In the genomic region with DNA sequence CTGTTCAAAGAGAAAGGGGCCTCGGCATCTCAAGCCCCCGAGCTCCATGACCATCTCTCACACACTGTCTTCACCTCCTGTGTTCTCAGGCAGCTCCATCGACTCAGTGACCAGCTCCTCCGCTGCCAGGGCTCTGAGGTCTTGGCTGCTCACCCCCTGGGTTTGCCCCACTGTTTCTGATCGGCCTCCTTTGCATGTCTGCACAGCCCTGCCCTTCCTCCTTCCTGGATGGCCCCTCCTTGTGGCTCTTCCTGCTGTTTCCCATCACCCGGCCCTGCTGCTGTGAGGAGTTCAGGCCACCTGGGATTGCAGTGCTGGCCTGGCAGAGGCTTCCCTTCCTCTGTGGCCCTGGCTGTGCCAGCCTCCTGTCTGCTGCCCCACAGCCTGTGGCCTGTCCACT, we compare ENCODE assay signal across 19 cellular contexts. TPM values are rescaled to one million over a fixed set of nuclear protein-coding genes. Genes with fewer than 3 reads are reported as not detected.
A peak's percentile ranks its signal among the peaks of the same experiment; 100 is the strongest.
DNase-seq lines count a peak whose midpoint lies in the region; ATAC-seq and TF ChIP-seq lines count a peak whose summit lies in the region.
"Had no signal": no experiment of that assay in that cellular context is flagged by ENCODE, and none has a peak within 500 bp of the region (broad histone marks: within the 10 kb centered on the region; RNA-seq: fewer than 3 reads in every experiment).

No MANE protein-coding gene starts in this region.

- H2AFZ ChIP-seq in GM23338, result no peak overlapping the region

- H3K4me2 ChIP-seq in GM23338, result no peak overlapping the region

- no peaks in the 10 kb centered on the region for H3K79me2 ChIP-seq in GM23338 (replicated peaks; ENCODE audit: insufficient read depth)

- peaks cover 15% of the 10 kb centered on the region for H3K27me3 Mint-ChIP-seq in GM23338 (ENCODE audit: insufficient read depth, low read depth, poor library complexity)
- no peaks in the 10 kb centered on the region for H3K27me3 Mint-ChIP-seq in activated T-helper 1 cell treated with anti-CD3 and anti-CD28 coated beads, Interleukin-12 subunit alpha, Interleukin-12 subunit beta, Interleukin-2, Interleukin-4 antibody, amounts not matched to agents 30 ng/mL and 10 ng/mL and 1 ng/mL, durations not matched to agents 14 hours and 24 hours and 36 hours (ENCODE audit: insufficient read depth)

- no peak overlapping the region for H3K27ac ChIP-seq in GM23338 (ENCODE audit: low read depth)
- H3K27ac ChIP-seq in aorta (ENCODE audit: low read depth in 1 of 2, low read length in 2 of 2), result no peak overlapping the region
- no peak overlapping the region for H3K27ac ChIP-seq in coronary artery
- H3K27ac ChIP-seq: C4-2B had no signal

- H3K4me3 Mint-ChIP-seq in GM23338, result no peak overlapping the region
- no peak overlapping the region for H3K4me3 Mint-ChIP-seq in activated T-helper 1 cell treated with anti-CD3 and anti-CD28 coated beads, Interleukin-12 subunit alpha, Interleukin-12 subunit beta, Interleukin-2, Interleukin-4 antibody, amounts not matched to agents 30 ng/mL and 10 ng/mL and 1 ng/mL, durations not matched to agents 14 hours and 24 hours and 36 hours
- H3K4me3 Mint-ChIP-seq: CD4-positive, alpha-beta memory T cell had no signal

- peaks cover 38% of the 10 kb centered on the region for H3K36me3 Mint-ChIP-seq in GM23338 (ENCODE audit: low read depth)
- H3K36me3 Mint-ChIP-seq in activated T-helper 1 cell treated with anti-CD3 and anti-CD28 coated beads, Interleukin-12 subunit alpha, Interleukin-12 subunit beta, Interleukin-2, Interleukin-4 antibody, amounts not matched to agents 30 ng/mL and 10 ng/mL and 1 ng/mL, durations not matched to agents 14 hours and 24 hours and 36 hours (ENCODE audit: low read depth), result no peaks in the 10 kb centered on the region
- H3K36me3 Mint-ChIP-seq: CD4-positive, alpha-beta memory T cell had no signal

- intact Hi-C loops in activated T-helper 1 cell treated with anti-CD3 and anti-CD28 coated beads, Interleukin-12 subunit alpha, Interleukin-12 subunit beta, Interleukin-2, Interleukin-4 antibody, amounts not matched to agents 30 ng/mL and 10 ng/mL and 1 ng/mL, durations not matched to agents 14 hours and 24 hours and 36 hours (cut with micrococcal nuclease), result no loop called here
- intact Hi-C loops in aorta (cut with DNase I), result no loop called here

- H3K4me1 ChIP-seq in GM23338 (ENCODE audit: insufficient read depth) (no peaks in the 10 kb centered on the region), aorta (ENCODE audit: control insufficient read depth in 1 of 2, insufficient read depth in 2 of 2, low read length in 2 of 2) (no peaks in the 10 kb centered on the region)

- H3K4me3 ChIP-seq in GM23338 (no peak overlapping the region), aorta (ENCODE audit: low read length in 2 of 2) (no peak overlapping the region), coronary artery (no peak overlapping the region)

- H3K9me3 ChIP-seq in aorta (ENCODE audit: control insufficient read depth, low read length), result no peaks in the 10 kb centered on the region

- ATAC-seq in GM23338 (no peak), aorta (ENCODE audit: low FRiP score) (peak; percentile 25), HG02884 (IDR thresholded peaks at IDR 0.05; ENCODE audit: unreplicated experiment) (no peak)
- ATAC-seq: HCT116 had no signal

- no peaks in the 10 kb centered on the region for H3K36me3 ChIP-seq in GM23338 (ENCODE audit: insufficient read depth)
- no peaks in the 10 kb centered on the region for H3K36me3 ChIP-seq in aorta (ENCODE audit: control insufficient read depth in 1 of 2, insufficient read depth in 2 of 2, low read length in 1 of 2)

- no peaks in the 10 kb centered on the region for H3K4me1 Mint-ChIP-seq in GM23338
- H3K4me1 Mint-ChIP-seq in activated T-helper 1 cell treated with anti-CD3 and anti-CD28 coated beads, Interleukin-12 subunit alpha, Interleukin-12 subunit beta, Interleukin-2, Interleukin-4 antibody, amounts not matched to agents 30 ng/mL and 10 ng/mL and 1 ng/mL, durations not matched to agents 14 hours and 24 hours and 36 hours (ENCODE audit: low read depth), result no peaks in the 10 kb centered on the region
- H3K4me1 Mint-ChIP-seq: CD4-positive, alpha-beta memory T cell had no signal

- H3K9me2 ChIP-seq in GM23338 (ENCODE audit: insufficient read depth), result 0 out of 2 replicates have a peak, but pooled peaks cover 4% of the 10 kb centered on the region

- 63 to 73% methylated on average over 6 of the region's 6 CpGs for WGBS in aorta, 2 donors

- no peaks in the 10 kb centered on the region for H3K27me3 ChIP-seq in GM23338 (ENCODE audit: insufficient read depth)
- H3K27me3 ChIP-seq in aorta (ENCODE audit: control insufficient read depth in 1 of 2, insufficient read depth in 2 of 2, low read length in 1 of 2), result no peaks in the 10 kb centered on the region

- H3K27ac Mint-ChIP-seq in GM23338, result no peak overlapping the region
- H3K27ac Mint-ChIP-seq in activated T-helper 1 cell treated with anti-CD3 and anti-CD28 coated beads, Interleukin-12 subunit alpha, Interleukin-12 subunit beta, Interleukin-2, Interleukin-4 antibody, amounts not matched to agents 30 ng/mL and 10 ng/mL and 1 ng/mL, durations not matched to agents 14 hours and 24 hours and 36 hours, result peak overlapping the region; percentile 18
- H3K27ac Mint-ChIP-seq: CD4-positive, alpha-beta memory T cell had no signal

- no peaks in the 10 kb centered on the region for H4K20me1 ChIP-seq in GM23338 (replicated peaks; ENCODE audit: insufficient read depth)

- peaks cover 100% of the 10 kb centered on the region for H3K9me3 Mint-ChIP-seq in GM23338
- peaks cover 7% of the 10 kb centered on the region for H3K9me3 Mint-ChIP-seq in activated T-helper 1 cell treated with anti-CD3 and anti-CD28 coated beads, Interleukin-12 subunit alpha, Interleukin-12 subunit beta, Interleukin-2, Interleukin-4 antibody, amounts not matched to agents 30 ng/mL and 10 ng/mL and 1 ng/mL, durations not matched to agents 14 hours and 24 hours and 36 hours

- DNase-seq in GM23338 (ENCODE audit: low spot score) (peak; percentile 23), iPS-NIHi7 (ENCODE audit: extremely low spot score) (peak; percentile 39), aorta (no peak), SHP77 (lab: John Stamatoyannopoulos, UW) (no peak), coronary artery (ENCODE audit: low spot score) (no peak)
- DNase-seq in activated T-helper 1 cell treated with anti-CD3 and anti-CD28 coated beads, Interleukin-12 subunit alpha, Interleukin-12 subunit beta, Interleukin-2, Interleukin-4 antibody, amounts not matched to agents 30 ng/mL and 10 ng/mL and 1 ng/mL, durations not matched to agents 14 hours and 24 hours and 36 hours (ENCODE audit: low spot score), result no peak
- DNase-seq: ACHN; CD4-positive, alpha-beta memory T cell; COR-L47; DMS153; DMS79 treated with DMSO at 0.1 percent for 48 hours; EL; IMR-90 had no signal

- H3F3A ChIP-seq in GM23338 (replicated peaks; ENCODE audit: low read depth), result no peaks in the 10 kb centered on the region

- TF ChIP-seq CTCF in GM23338 (conservative IDR thresholded peaks at IDR 0.05; ENCODE audit: low read depth in 2 of 2), result no peak
- TF ChIP-seq CTCF in coronary artery (IDR thresholded peaks at IDR 0.05), result no peak

TF ChIP-seq in GM23338, 12 proteins besides CTCF, POLR2A, EP300 and RAD21 (continues in another document):
- no peak for TF ChIP-seq EZH2phosphoT487 (IDR thresholded peaks at IDR 0.05; ENCODE audit: unreplicated experiment)
- TF ChIP-seq POLR2AphosphoS5 (IDR thresholded peaks at IDR 0.05; ENCODE audit: low read depth), result no peak
- TF ChIP-seq, protein P1, sequence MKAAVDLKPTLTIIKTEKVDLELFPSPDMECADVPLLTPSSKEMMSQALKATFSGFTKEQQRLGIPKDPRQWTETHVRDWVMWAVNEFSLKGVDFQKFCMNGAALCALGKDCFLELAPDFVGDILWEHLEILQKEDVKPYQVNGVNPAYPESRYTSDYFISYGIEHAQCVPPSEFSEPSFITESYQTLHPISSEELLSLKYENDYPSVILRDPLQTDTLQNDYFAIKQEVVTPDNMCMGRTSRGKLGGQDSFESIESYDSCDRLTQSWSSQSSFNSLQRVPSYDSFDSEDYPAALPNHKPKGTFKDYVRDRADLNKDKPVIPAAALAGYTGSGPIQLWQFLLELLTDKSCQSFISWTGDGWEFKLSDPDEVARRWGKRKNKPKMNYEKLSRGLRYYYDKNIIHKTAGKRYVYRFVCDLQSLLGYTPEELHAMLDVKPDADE (IDR thresholded peaks at IDR 0.05), result no peak
- no peak for TF ChIP-seq JUNB (IDR thresholded peaks at IDR 0.05; ENCODE audit: unreplicated experiment)
- no peak for TF ChIP-seq CREB1 (CRISPR knock-in tag; IDR thresholded peaks at IDR 0.05; ENCODE audit: low read depth)
- no peak for TF ChIP-seq ZNF114 (CRISPR knock-in tag; IDR thresholded peaks at IDR 0.05)

RNA-seq across cellular contexts. Expression of a gene that starts 38.1 kb away (rescaled TPM):
- not detected in 2 replicates for total RNA-seq in GM23338 (2014; rRNA removed; shearing (Covaris generic))
- polyA plus RNA-seq in GM23338 (2016; fragmentation: Nextera tagmentation; extraction: Ambion mirVana) (not detected in 2 replicates), aorta (not detected)
- total RNA-seq in activated T-helper 1 cell treated with anti-CD3 and anti-CD28 coated beads, Interleukin-12 subunit alpha, Interleukin-12 subunit beta, Interleukin-2, Interleukin-4 antibody, amounts not matched to agents 30 ng/mL and 10 ng/mL and 1 ng/mL, durations not matched to agents 14 hours and 24 hours and 36 hours, result not detected in 2 replicates
- total RNA-seq in aorta, result not detected
- total RNA-seq: A172; CD4-positive, alpha-beta memory T cell; H1; HT-29; IMR-90 had no signal
- polyA plus RNA-seq: CD4-positive, alpha-beta memory T cell; H1; IMR-90 had no signal

Comparison
In these comparisons a context has a peak if more than half of its experiments do, and no peak if none do; other contexts are left out.
1. DNase-seq: peak in GM23338 (single experiment) and iPS-NIHi7 (single experiment); none in activated T-helper 1 cell treated with anti-CD3 and anti-CD28 coated beads, Interleukin-12 subunit alpha, Interleukin-12 subunit beta, Interleukin-2, Interleukin-4 antibody, amounts not matched to agents 30 ng/mL and 10 ng/mL and 1 ng/mL, durations not matched to agents 14 hours and 24 hours and 36 hours (single experiment), aorta (0 of 2), SHP77 (0 of 2) and coronary artery (single experiment).